In genomic region chr3:23809840-23810341, GRCh38 we compare ENCODE assay signal across 7 cellular contexts. TPM values are rescaled to one million over a fixed set of nuclear protein-coding genes. Genes with fewer than 3 reads are reported as not detected.
DNase-seq lines count a peak whose midpoint lies in the region; ATAC-seq lines count a peak whose summit lies in the region.

No MANE protein-coding gene starts in this region.

- H3K9me3 Mint-ChIP-seq in effector memory CD8-positive, alpha-beta T cell, result no peaks in the 10 kb centered on the region

- H3K27ac Mint-ChIP-seq in effector memory CD8-positive, alpha-beta T cell, result peak overlapping the region; percentile 97 to 98

- H3K27me3 Mint-ChIP-seq in effector memory CD8-positive, alpha-beta T cell, result no peaks in the 10 kb centered on the region

- H3K4me1 Mint-ChIP-seq in effector memory CD8-positive, alpha-beta T cell (ENCODE audit: low read depth in 2 of 2), result peaks cover 46 to 71% of the 10 kb centered on the region in 2 donors

- H3K4me1 ChIP-seq in neuronal stem cell (ENCODE audit: control insufficient read depth in 2 of 2, insufficient read depth in 1 of 2, low read depth in 1 of 2, low read length in 2 of 2), result peaks cover 4 to 8% of the 10 kb centered on the region in 2 donors

- H3K14ac ChIP-seq in neuronal stem cell (ENCODE audit: low read length), result no peak overlapping the region

- no peak overlapping the region for H4K8ac ChIP-seq in neuronal stem cell (ENCODE audit: low read depth, low read length)

- peaks cover 7% of the 10 kb centered on the region for H3K79me1 ChIP-seq in neuronal stem cell (ENCODE audit: low read depth, low read length)

- no peak overlapping the region for H3K18ac ChIP-seq in neuronal stem cell (ENCODE audit: low read length)

- peak overlapping the region; percentile 83 for H3K27ac ChIP-seq in neuronal stem cell (replicated peaks; ENCODE audit: low read length)

- H3K27me3 ChIP-seq in neuronal stem cell (ENCODE audit: control insufficient read depth in 3 of 3, insufficient read depth in 3 of 3, low read depth in 1 of 3, low read length in 3 of 3), result no peaks in the 10 kb centered on the region

- no peak overlapping the region for H3K4ac ChIP-seq in neuronal stem cell (ENCODE audit: low read length)

- WGBS in neuronal stem cell (ENCODE audit: extremely low coverage in 2 of 2, insufficient read length in 2 of 2, insufficient replicate concordance in 1 of 2), 2 donors, result no CpG with 5 or more reads among the region's 13 CpGs

- H3K4me3 ChIP-seq in neuronal stem cell (ENCODE audit: low read length in 2 of 2), result peak overlapping the region in 1 of 2 donors; percentile 84

- H2BK15ac ChIP-seq in neuronal stem cell (ENCODE audit: low read length), result no peak overlapping the region

- no peaks in the 10 kb centered on the region for H3K9me3 ChIP-seq in neuronal stem cell (replicated peaks in 1 of 2; ENCODE audit: control insufficient read depth in 2 of 2, insufficient read depth in 1 of 2, low read depth in 1 of 2, low read length in 2 of 2)

- no peak overlapping the region for H2BK5ac ChIP-seq in neuronal stem cell (ENCODE audit: low read length)

- H3K36me3 ChIP-seq in neuronal stem cell (replicated peaks in 1 of 2; ENCODE audit: control insufficient read depth in 2 of 2, insufficient read depth in 2 of 2, low read length in 2 of 2), result peaks cover 0 to 63% of the 10 kb centered on the region in 2 donors

- ATAC-seq in GM21447 (IDR thresholded peaks at IDR 0.05; ENCODE audit: unreplicated experiment) (peak; percentile 11), HG02763 (IDR thresholded peaks at IDR 0.05; ENCODE audit: unreplicated experiment) (no peak)
- ATAC-seq in effector memory CD8-positive, alpha-beta T cell (replicated peaks), result no peak

- H2BK12ac ChIP-seq in neuronal stem cell (ENCODE audit: low read length), result no peak overlapping the region

- H3K4me3 Mint-ChIP-seq in effector memory CD8-positive, alpha-beta T cell, result peak overlapping the region; percentile 97 to 98

- no peak overlapping the region for H3K9ac ChIP-seq in neuronal stem cell (ENCODE audit: low read depth, low read length, poor library complexity)

- no peak overlapping the region for H4K91ac ChIP-seq in neuronal stem cell (ENCODE audit: low read depth, low read length, poor library complexity)

- DNase-seq in OCI-M1 (lab: John Stamatoyannopoulos, UW) (peak; percentile 74), neuronal stem cell (ENCODE audit: low spot score) (no peak), GM19240 (ENCODE audit: insufficient read length, low spot score) (no peak)
- DNase-seq in effector memory CD8-positive, alpha-beta T cell, result no peak
- no peak for DNase-seq in activated CD4-positive, alpha-beta T cell treated with anti-CD3 and anti-CD28 coated beads for 4 hours

- H2BK120ac ChIP-seq in neuronal stem cell (ENCODE audit: low read depth, low read length), result no peak overlapping the region

- H2AK5ac ChIP-seq in neuronal stem cell (ENCODE audit: low read depth, low read length), result peak overlapping the region; percentile 91

- H3K4me2 ChIP-seq in neuronal stem cell (ENCODE audit: insufficient read depth, low read length, poor library complexity, severe bottlenecking), result peak overlapping the region; percentile 84

- no peak overlapping the region for H3K23ac ChIP-seq in neuronal stem cell (ENCODE audit: low read depth, low read length, poor library complexity)

- H2AFZ ChIP-seq in neuronal stem cell (ENCODE audit: low read length), result no peak overlapping the region

- H3K36me3 Mint-ChIP-seq in effector memory CD8-positive, alpha-beta T cell (ENCODE audit: insufficient read depth), result peaks cover 26% of the 10 kb centered on the region

RNA-seq across cellular contexts. Expression of gene UBE2E1, which starts 4.1 kb away (rescaled TPM):
- polyA plus RNA-seq in neuronal stem cell (2013, experiment 1 of 2), result 320 TPM
- 317 TPM for polyA plus RNA-seq in neuronal stem cell (2013, experiment 2 of 2)
